In genomic region chr3:41819200-41819599, GRCh38 we compare ENCODE assay signal across 23 cellular contexts.
"Had no signal": no experiment of that assay in that cellular context is flagged by ENCODE, and none has a peak within 500 bp of the region (broad histone marks: within the 10 kb centered on the region; RNA-seq: fewer than 3 reads in every experiment).

No MANE protein-coding gene starts in this region.

- H3K9me3 ChIP-seq: colonic mucosa, esophagus muscularis mucosa, lower lobe of right lung, mucosa of descending colon, prostate gland, sigmoid colon, thyroid gland had no signal

- DNase-seq: colonic mucosa; effector CD8-positive, alpha-beta T cell; foreskin keratinocyte; glutamatergic neuron; heart right ventricle; hippocampal formation; immature natural killer cell; islet precursor cell; left ventricle myocardium superior; lower lobe of right lung; mucosa of descending colon; naive B cell; nucleus accumbens; right cardiac atrium; sigmoid colon; stimulated activated CD4-positive, alpha-beta T cell treated with anti-CD3 and anti-CD28 coated beads, Interleukin-2, amount 100 ng/mL, for 24 hours; stimulated activated CD4-positive, alpha-beta T cell treated with anti-CD3 and anti-CD28 coated beads, Interleukin-4, amount 100 ng/mL, for 24 hours; stimulated activated naive CD4-positive, alpha-beta T cell treated with Interleukin-2 at 50 U/mL for 16 hours; stomach; thyroid gland had no signal

- H3K36me3 ChIP-seq: colonic mucosa, esophagus muscularis mucosa, heart right ventricle, lower lobe of right lung, prostate gland, sigmoid colon, thyroid gland had no signal

- H3K27ac ChIP-seq: colonic mucosa, esophagus muscularis mucosa, foreskin keratinocyte, heart right ventricle, lower lobe of right lung, prostate gland, sigmoid colon, stomach, thyroid gland had no signal

- FAIRE-seq: endothelial cell of umbilical vein had no signal

- H3K4me1 ChIP-seq: colonic mucosa, esophagus muscularis mucosa, foreskin keratinocyte, heart right ventricle, lower lobe of right lung, prostate gland, sigmoid colon, stomach, thyroid gland had no signal

- H3K27me3 ChIP-seq: colonic mucosa, esophagus muscularis mucosa, foreskin keratinocyte, heart right ventricle, sigmoid colon, stomach, thyroid gland had no signal

- H3K4me3 ChIP-seq: colonic mucosa, esophagus muscularis mucosa, heart right ventricle, lower lobe of right lung, mucosa of descending colon, prostate gland, sigmoid colon, stomach, thyroid gland had no signal
